22 cellular contexts compared by ENCODE assay signal in the genomic region with DNA sequence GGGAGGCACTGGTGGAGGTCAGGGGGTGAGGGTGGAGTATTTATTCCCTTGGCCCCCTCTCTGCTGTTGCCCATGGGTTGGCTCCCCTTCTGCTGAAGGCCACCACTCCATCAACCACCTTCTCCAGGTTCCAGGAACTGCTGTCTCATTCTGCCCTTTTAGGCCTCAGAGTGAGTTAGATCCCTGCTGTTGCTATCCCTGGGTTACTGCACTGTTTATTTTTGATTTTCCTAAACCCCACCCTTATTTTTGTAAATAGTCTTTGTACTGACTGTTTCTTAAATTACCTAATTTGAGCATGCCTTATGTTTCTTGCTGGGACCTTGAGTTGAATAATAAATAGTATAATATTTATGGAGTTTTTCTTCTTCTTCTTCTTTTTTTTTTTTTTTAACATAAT.
A peak's percentile ranks its signal among the peaks of the same experiment; 100 is the strongest.
DNase-seq lines count a peak whose midpoint lies in the region; ATAC-seq and TF ChIP-seq lines count a peak whose summit lies in the region.
"Had no signal": no experiment of that assay in that cellular context is flagged by ENCODE, and none has a peak within 500 bp of the region (broad histone marks: within the 10 kb centered on the region; RNA-seq: fewer than 3 reads in every experiment).

No MANE protein-coding gene starts in this region.

- no TSS peak for BruUV-seq in MCF 10A (replicated peaks; lab: Mats Ljungman, UMichigan)

- no peaks in the 10 kb centered on the region for H3K27me3 Mint-ChIP-seq in MCF 10A (ENCODE audit: insufficient read depth, unreplicated experiment)
- H3K27me3 Mint-ChIP-seq: activated CD4-positive, alpha-beta T cell treated with anti-CD3 and anti-CD28 coated beads for 36 hours; activated naive CD8-positive, alpha-beta T cell; naive thymus-derived CD8-positive, alpha-beta T cell had no signal

- H3K27ac ChIP-seq in breast epithelium (no peak overlapping the region), SU-DHL-6 (ENCODE audit: low read depth, low read length) (peak overlapping the region; percentile 69)
- H3K27ac ChIP-seq in effector memory CD4-positive, alpha-beta T cell (ENCODE audit: insufficient read depth, low read length, poor library complexity, severe bottlenecking): no peak overlapping the region
- H3K27ac ChIP-seq: pancreas, suprapubic skin had no signal

- no peak for ATAC-seq in stimulated activated effector memory CD8-positive, alpha-beta T cell treated with anti-CD3 and anti-CD28 coated beads, Interleukin-12 subunit alpha, Interleukin-12 subunit beta, amount 100 ng/mL, for 72 hours
- ATAC-seq: activated CD4-positive, alpha-beta T cell treated with anti-CD3 and anti-CD28 coated beads for 36 hours; left cardiac atrium; naive thymus-derived CD8-positive, alpha-beta T cell; pancreas; right cardiac atrium had no signal

- peaks cover 23% of the 10 kb centered on the region for H3K36me3 Mint-ChIP-seq in MCF 10A (ENCODE audit: insufficient read depth, unreplicated experiment)
- peaks cover 7% of the 10 kb centered on the region for H3K36me3 Mint-ChIP-seq in stimulated activated effector memory CD8-positive, alpha-beta T cell treated with anti-CD3 and anti-CD28 coated beads, Interleukin-12 subunit alpha, Interleukin-12 subunit beta, amount 100 ng/mL, for 72 hours

- intact Hi-C loops in MCF 10A (cut with micrococcal nuclease): no loop called here
- intact Hi-C loops in breast epithelium (cut with DNase I; ENCODE audit: low total_unique reads): loop anchor here (5.0 kb wide), 1 partner anchor 457 kb away; the partner anchor contains the start of gene DGKH

- H3K9me3 Mint-ChIP-seq in MCF 10A (ENCODE audit: unreplicated experiment): no peaks in the 10 kb centered on the region
- no peaks in the 10 kb centered on the region for H3K9me3 Mint-ChIP-seq in stimulated activated effector memory CD8-positive, alpha-beta T cell treated with anti-CD3 and anti-CD28 coated beads, Interleukin-12 subunit alpha, Interleukin-12 subunit beta, amount 100 ng/mL, for 72 hours
- H3K9me3 Mint-ChIP-seq: naive thymus-derived CD8-positive, alpha-beta T cell had no signal

- no peak overlapping the region for H2AFZ ChIP-seq in SU-DHL-6 (ENCODE audit: low read depth, low read length, severe bottlenecking)
- H2AFZ ChIP-seq: GM23248 had no signal

- no peak for TF ChIP-seq CTCF in MCF 10A (IDR thresholded peaks at IDR 0.05; ENCODE audit: unreplicated experiment)
- no peak for TF ChIP-seq CTCF in breast epithelium (IDR thresholded peaks at IDR 0.05)
- TF ChIP-seq CTCF in SU-DHL-6 (IDR thresholded peaks at IDR 0.05; ENCODE audit: insufficient read depth, low read length, poor library complexity, severe bottlenecking): no peak

- H3K4me3 Mint-ChIP-seq in MCF 10A (ENCODE audit: unreplicated experiment): no peak overlapping the region
- no peak overlapping the region for H3K4me3 Mint-ChIP-seq in stimulated activated effector memory CD8-positive, alpha-beta T cell treated with anti-CD3 and anti-CD28 coated beads, Interleukin-12 subunit alpha, Interleukin-12 subunit beta, amount 100 ng/mL, for 72 hours
- H3K4me3 Mint-ChIP-seq: activated CD4-positive, alpha-beta T cell treated with anti-CD3 and anti-CD28 coated beads for 36 hours; activated naive CD8-positive, alpha-beta T cell; naive thymus-derived CD8-positive, alpha-beta T cell had no signal

- peak overlapping the region; percentile 96 for H3K27ac Mint-ChIP-seq in MCF 10A (ENCODE audit: low read depth, unreplicated experiment)
- peak overlapping the region; percentile 81 for H3K27ac Mint-ChIP-seq in stimulated activated effector memory CD8-positive, alpha-beta T cell treated with anti-CD3 and anti-CD28 coated beads, Interleukin-12 subunit alpha, Interleukin-12 subunit beta, amount 100 ng/mL, for 72 hours

- H3K27me3 ChIP-seq in breast epithelium (no peaks in the 10 kb centered on the region), SU-DHL-6 (ENCODE audit: low read length) (no peaks in the 10 kb centered on the region)
- H3K27me3 ChIP-seq in effector memory CD4-positive, alpha-beta T cell (replicated peaks; ENCODE audit: control insufficient read depth, insufficient read depth, low read length, poor library complexity, severe bottlenecking): no peaks in the 10 kb centered on the region
- H3K27me3 ChIP-seq: BE2C, pancreas, suprapubic skin had no signal

- CTCF ChIA-PET in MCF 10A (lab: Yijun Ruan, JAX): interaction anchor here (0.6 to 0.7 kb wide), 2 partner anchors 23 to 178 kb away, joined by 3 to 4 read pairs; no protein-coding TSS in a partner anchor

- DNase-seq in MCF 10A (ENCODE audit: unreplicated experiment) (no peak), breast epithelium (ENCODE audit: low spot score in 2 of 2) (no peak), fibroblast of gingiva (ENCODE audit: low read depth) (peak; percentile 56), NCI-H2081 treated with DMSO at 0.1 percent for 48 hours (lab: John Stamatoyannopoulos, UW) (no peak), G401 (ENCODE audit: low spot score) (no peak)
- DNase-seq in stimulated activated effector memory CD8-positive, alpha-beta T cell treated with anti-CD3 and anti-CD28 coated beads, Interleukin-12 subunit alpha, Interleukin-12 subunit beta, amount 100 ng/mL, for 72 hours (ENCODE audit: low spot score in 2 of 2): no peak
- no peak for DNase-seq in effector memory CD4-positive, alpha-beta T cell
- DNase-seq: activated CD4-positive, alpha-beta T cell treated with anti-CD3 and anti-CD28 coated beads for 36 hours; BE2C; COR-L47; effector CD4-positive, alpha-beta T cell; GM23248; head of caudate nucleus; left cardiac atrium; naive thymus-derived CD8-positive, alpha-beta T cell; NCI-H2171 treated with DMSO at 0.1 percent for 48 hours; pancreas; right cardiac atrium; Right ventricle myocardium superior had no signal

- no peaks in the 10 kb centered on the region for H3K79me2 ChIP-seq in SU-DHL-6 (ENCODE audit: insufficient read depth, low read length)

- H3K4me3 ChIP-seq in breast epithelium: no peak overlapping the region
- H3K4me3 ChIP-seq in SU-DHL-6 (ENCODE audit: insufficient read depth, low read length, poor library complexity, severe bottlenecking): no peak overlapping the region
- H3K4me3 ChIP-seq in effector memory CD4-positive, alpha-beta T cell (ENCODE audit: insufficient read depth, low read depth, low read length, poor library complexity, severe bottlenecking): no peak overlapping the region
- H3K4me3 ChIP-seq: GM23248, pancreas, suprapubic skin had no signal

- H3K36me3 ChIP-seq in breast epithelium (peaks cover 3% of the 10 kb centered on the region), SU-DHL-6 (ENCODE audit: low read length) (no peaks in the 10 kb centered on the region)
- H3K36me3 ChIP-seq in effector memory CD4-positive, alpha-beta T cell (ENCODE audit: control insufficient read depth, insufficient read depth, low read length): no peaks in the 10 kb centered on the region

- no peak overlapping the region for H3K9ac ChIP-seq in SU-DHL-6 (ENCODE audit: low read length)

- POLR2A ChIA-PET in MCF 10A (lab: Yijun Ruan, JAX): interaction anchor here (1.5 kb wide), 1 partner anchor 14 kb away, joined by 8 read pairs; no protein-coding TSS in a partner anchor

- in situ Hi-C loops in G401 (cut with HindIII; ENCODE audit: low sequenced_read_pairs): no loop called here

- peaks cover 8% of the 10 kb centered on the region; the same call in 1 of the 2 replicates for H3F3A ChIP-seq in SU-DHL-6 (ENCODE audit: insufficient read depth)

- no peaks in the 10 kb centered on the region for H3K4me1 ChIP-seq in breast epithelium
- H3K4me1 ChIP-seq in effector memory CD4-positive, alpha-beta T cell (ENCODE audit: control insufficient read depth, insufficient read depth, low read length, poor library complexity, severe bottlenecking): no peaks in the 10 kb centered on the region
- H3K4me1 ChIP-seq: BE2C, pancreas, suprapubic skin had no signal

- H3K9me3 ChIP-seq in breast epithelium: no peaks in the 10 kb centered on the region
- H3K9me3 ChIP-seq in SU-DHL-6 (ENCODE audit: insufficient read depth, low read length): no peaks in the 10 kb centered on the region
- H3K9me3 ChIP-seq in effector memory CD4-positive, alpha-beta T cell (ENCODE audit: control insufficient read depth, low read length): no peaks in the 10 kb centered on the region
- H3K9me3 ChIP-seq: BE2C, pancreas, suprapubic skin had no signal

- H4K20me1 ChIP-seq in SU-DHL-6 (ENCODE audit: low read depth, low read length): no peaks in the 10 kb centered on the region

- no peaks in the 10 kb centered on the region for H3K9me2 ChIP-seq in SU-DHL-6 (replicated peaks; ENCODE audit: insufficient read depth, low read length)

- peaks cover 20% of the 10 kb centered on the region for H3K4me1 Mint-ChIP-seq in MCF 10A (ENCODE audit: insufficient read depth, unreplicated experiment)
- H3K4me1 Mint-ChIP-seq in stimulated activated effector memory CD8-positive, alpha-beta T cell treated with anti-CD3 and anti-CD28 coated beads, Interleukin-12 subunit alpha, Interleukin-12 subunit beta, amount 100 ng/mL, for 72 hours: peaks cover 14% of the 10 kb centered on the region

- peak overlapping the region; percentile 56 for H3K4me2 ChIP-seq in SU-DHL-6 (ENCODE audit: low read depth, low read length, poor library complexity, severe bottlenecking)

- TF ChIP-seq POLR2A in breast epithelium (IDR thresholded peaks at IDR 0.05): no peak
